Comparison of ENCODE assay signal across 8 cellular contexts in the genomic region with DNA sequence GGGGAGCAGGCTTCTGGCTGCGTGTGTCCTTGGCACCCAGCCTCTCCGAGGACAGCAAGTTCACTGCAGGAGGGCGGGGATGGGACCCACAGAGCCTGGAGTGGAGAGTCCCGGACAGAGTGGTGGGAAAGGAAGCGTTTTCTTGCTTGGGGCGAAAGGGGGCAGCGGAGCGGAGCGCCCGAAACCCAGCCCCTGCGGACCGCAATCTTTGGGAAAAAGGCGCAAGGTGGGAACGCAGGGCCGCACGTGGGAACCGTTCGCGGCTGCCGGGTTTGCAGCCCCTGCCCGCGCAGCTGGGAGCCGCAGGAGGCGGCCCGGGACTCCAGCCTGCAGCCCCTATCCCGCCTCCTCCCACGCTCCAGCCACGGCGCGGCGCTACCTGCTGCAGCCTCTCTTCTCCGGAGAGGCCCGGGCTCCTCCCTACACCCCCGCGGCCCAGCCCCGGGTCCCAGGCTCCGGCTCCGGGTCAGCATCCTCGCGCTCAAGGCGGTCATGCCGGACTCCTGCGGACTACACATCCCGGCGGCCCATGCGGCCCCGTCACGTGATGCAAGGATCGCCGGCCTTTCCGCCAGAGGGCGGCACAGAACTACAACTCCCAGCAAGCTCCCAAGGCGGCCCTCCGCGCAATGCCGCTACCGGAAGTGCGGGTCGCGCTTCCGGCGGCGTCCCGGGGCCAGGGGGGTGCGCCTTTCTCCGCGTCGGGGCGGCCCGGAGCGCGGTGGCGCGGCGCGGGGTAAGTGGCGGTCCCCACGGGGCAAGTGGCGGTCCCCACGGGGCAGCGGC. TPM values are rescaled to one million over a fixed set of nuclear protein-coding genes. Genes with fewer than 3 reads are reported as not detected.
DNase-seq lines count a peak whose midpoint lies in the region; ATAC-seq and TF ChIP-seq lines count a peak whose summit lies in the region.

A gene (minus strand): TSS at position 505 of the 786 bp plus-strand sequence. CDS start 11 bp downstream, at position 494.
A gene (plus strand): TSS at position 656 of the 786 bp plus-strand sequence. CDS start 631 bp downstream, outside the sequence.

- DNase-seq in NCI-H1436 (lab: John Stamatoyannopoulos, UW) (peak; percentile 90), T follicular helper cell (ENCODE audit: low read depth) (peak; percentile 84), heart right ventricle (peak; percentile 97), posterior vena cava (ENCODE audit: low spot score) (peak; percentile 99), upper lobe of right lung (peak; percentile 99)

- no peaks in the 10 kb centered on the region for H3K27me3 ChIP-seq in heart right ventricle
- H3K27me3 ChIP-seq in upper lobe of right lung, result no peaks in the 10 kb centered on the region

- no peaks in the 10 kb centered on the region for H3K9me3 ChIP-seq in heart right ventricle
- no peaks in the 10 kb centered on the region for H3K9me3 ChIP-seq in upper lobe of right lung

- ATAC-seq in HG02759 (IDR thresholded peaks at IDR 0.05; ENCODE audit: unreplicated experiment), result peak; percentile 96
- ATAC-seq in heart right ventricle, result peak; percentile 89 to 95 (median 92)
- ATAC-seq in upper lobe of right lung, result peak; percentile 92

- peak; percentile 7; the same call in 1 of the 2 replicates for TF ChIP-seq CTCF in GM12874 (IDR thresholded peaks at IDR 0.05; ENCODE audit: insufficient read depth, low read depth, low read length)
- peak in 8 of 9 donors; percentile 28 to 73 (median 63) for TF ChIP-seq CTCF in heart right ventricle (IDR thresholded peaks at IDR 0.05)
- peak; percentile 38 for TF ChIP-seq CTCF in upper lobe of right lung (IDR thresholded peaks at IDR 0.05)

- intact Hi-C loops in heart right ventricle (cut with DNase I), result loop anchor here in 2 of 10 donors (1.0 to 2.0 kb wide), 2 partner anchors 24 to 25 kb away; no protein-coding TSS in a partner anchor
- intact Hi-C loops in posterior vena cava (cut with DNase I), result no loop called here
- intact Hi-C loops in upper lobe of right lung (cut with DNase I), result no loop called here

- H3K27ac ChIP-seq in adipose tissue (ENCODE audit: low read depth, low read length), result no peak within 1 kb of the TSS
- peak within 1 kb of the TSS; percentile 64 to 96 (median 84) for H3K27ac ChIP-seq in heart right ventricle
- peak within 1 kb of the TSS; percentile 81 for H3K27ac ChIP-seq in upper lobe of right lung

- peaks cover 16 to 64% (median 50%) of the 10 kb centered on the region in 9 donors for H3K4me1 ChIP-seq in heart right ventricle
- peaks cover 51% of the 10 kb centered on the region for H3K4me1 ChIP-seq in upper lobe of right lung

- H3K36me3 ChIP-seq in heart right ventricle, result peaks cover 0 to 31% (median 11%) of the 10 kb centered on the region in 9 donors
- peaks cover 18% of the 10 kb centered on the region for H3K36me3 ChIP-seq in upper lobe of right lung

- 0 to 1% (median 0%) methylated on average over 47 to 81 of the region's 81 CpGs for WGBS in adipose tissue, 3 donors
- 0 to 1% methylated on average over 70 to 81 of the region's 81 CpGs for WGBS in heart right ventricle, 2 donors

- H3K4me3 ChIP-seq in heart right ventricle (peak within 1 kb of the TSS; percentile 51 to 97 (median 88)), upper lobe of right lung (peak within 1 kb of the TSS; percentile 95)

RNA-seq across cellular contexts. Expression of the first gene that starts in this region (rescaled TPM):
- 10 to 100 TPM; 12.1 to 23.3 (median 14.5) TPM for polyA plus RNA-seq in adipose tissue
- 10 to 100 TPM in 8 of 10 donors, 1 to 10 TPM in 2; 9.8 to 24.9 (median 12.3) TPM for total RNA-seq in heart right ventricle
- 10 to 100 TPM; 16.1 to 51.9 TPM for polyA plus RNA-seq in heart right ventricle
- total RNA-seq in posterior vena cava, result 10 to 100 TPM in 1 of 2 donors, 1 to 10 TPM in 1; 8.1 to 15.2 TPM
- total RNA-seq in upper lobe of right lung, result 26.4 TPM

RNA-seq across cellular contexts. Expression of the second gene that starts in this region (rescaled TPM):
- polyA plus RNA-seq in adipose tissue, result 10 to 100 TPM; 39.6 to 60.5 (median 46.8) TPM
- 10 to 100 TPM; 54.7 to 87.0 (median 71.5) TPM for total RNA-seq in heart right ventricle
- 10 to 100 TPM; 28.8 to 83.3 TPM for polyA plus RNA-seq in heart right ventricle
- 10 to 100 TPM; 77.8 to 86.9 TPM for total RNA-seq in posterior vena cava
- 119 TPM for total RNA-seq in upper lobe of right lung

Comparison
In these comparisons a context has a peak if more than half of its experiments do, and no peak if none do; other contexts are left out.
1. CTCF ChIP-seq: peak in every context shown above with its lines; median percentile 63 in heart right ventricle; 38 in upper lobe of right lung; 7 in GM12874.